Comparison of ENCODE assay signal across 22 cellular contexts in the genomic region with DNA sequence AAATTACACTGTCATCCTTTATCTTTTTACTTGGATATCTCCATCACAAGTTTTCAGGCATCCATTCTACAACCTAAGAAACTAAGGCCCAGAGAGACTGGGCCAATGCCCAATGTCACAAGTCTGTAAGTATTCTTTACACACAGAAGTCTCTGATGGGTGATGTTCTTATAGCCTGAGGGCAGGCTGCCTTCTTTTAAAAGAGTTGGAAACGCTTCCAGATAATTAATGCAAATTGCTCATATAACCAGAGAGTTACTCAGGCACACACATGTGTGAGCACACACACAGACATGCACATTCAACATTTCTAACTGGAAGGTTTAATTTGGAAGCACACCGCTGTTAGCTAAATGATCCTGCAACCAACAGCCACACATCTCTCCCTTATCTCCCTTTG.
"Had no signal": no experiment of that assay in that cellular context is flagged by ENCODE, and none has a peak within 500 bp of the region (broad histone marks: within the 10 kb centered on the region; RNA-seq: fewer than 3 reads in every experiment).

No MANE protein-coding gene starts in this region.

- H3K27ac ChIP-seq: cardiac muscle cell, colonic mucosa, left lung, right lobe of liver, testis, transverse colon had no signal

- H3K27me3 ChIP-seq: cardiac muscle cell, colonic mucosa, left lung, right lobe of liver, testis, transverse colon had no signal

- DNase-seq: activated CD4-positive, alpha-beta T cell treated with anti-CD3 and anti-CD28 coated beads for 36 hours; activated CD4-positive, CD25-positive, alpha-beta regulatory T cell; activated CD8-positive, alpha-beta memory T cell treated with anti-CD3 and anti-CD28 coated beads, Interleukin-2, amount 10 ng/mL, durations not matched to agents 7 days and 5 days; activated CD8-positive, alpha-beta T cell treated with anti-CD3 and anti-CD28 coated beads, Interleukin-2, amount 10 ng/mL, durations not matched to agents 7 days and 5 days; activated naive CD4-positive, alpha-beta T cell; activated T-cell treated with anti-CD3 and anti-CD28 coated beads, Interleukin-2, amount 50 U/mL, for 72 hours; aorta; cerebellar nuclear complex; colonic mucosa; effector CD8-positive, alpha-beta T cell; head of caudate nucleus; hippocampal formation; left lung; mucosa of descending colon; right lobe of liver; stimulated activated CD4-positive, alpha-beta T cell treated with anti-CD3 and anti-CD28 coated beads, Interleukin-12 subunit alpha, Interleukin-12 subunit beta, amount 100 ng/mL, for 4 hours; stimulated activated CD4-positive, alpha-beta T cell treated with anti-CD3 and anti-CD28 coated beads, Interleukin-4, amount 100 ng/mL, for 1 hour; stimulated activated naive CD8-positive, alpha-beta T cell treated with anti-CD3 and anti-CD28 coated beads, Interleukin-15, Interleukin-2, amounts not matched to agents 100 U/mL and 50 U/mL, for 24 hours; testis; transverse colon had no signal

- H3K4me1 ChIP-seq: colonic mucosa, left lung, right lobe of liver, testis, transverse colon had no signal

- ATAC-seq: activated CD4-positive, alpha-beta T cell treated with anti-CD3 and anti-CD28 coated beads for 36 hours; activated CD8-positive, alpha-beta memory T cell treated with anti-CD3 and anti-CD28 coated beads, Interleukin-2, amount 10 ng/mL, durations not matched to agents 7 days and 5 days; activated CD8-positive, alpha-beta T cell treated with anti-CD3 and anti-CD28 coated beads, Interleukin-2, amount 10 ng/mL, durations not matched to agents 7 days and 5 days; activated T-cell treated with anti-CD3 and anti-CD28 coated beads, Interleukin-2, amount 50 U/mL, for 72 hours; left lung; mucosa of descending colon; natural killer cell treated with Interleukin-12 subunit alpha and Interleukin-12 subunit beta and Interleukin-15 and Interleukin-18, amount 100 ng/mL, for 72 hours; right lobe of liver; stimulated activated naive CD8-positive, alpha-beta T cell treated with anti-CD3 and anti-CD28 coated beads, Interleukin-15, Interleukin-2, amounts not matched to agents 100 U/mL and 50 U/mL, for 24 hours had no signal
